9 cellular contexts compared by ENCODE assay signal in genomic region chr9:109817846-109818472, GRCh38. TPM values are rescaled to one million over a fixed set of nuclear protein-coding genes. Genes with fewer than 3 reads are reported as not detected.
DNase-seq lines count a peak whose midpoint lies in the region; ATAC-seq lines count a peak whose summit lies in the region.
"Had no signal": no experiment of that assay in that cellular context is flagged by ENCODE, and none has a peak within 500 bp of the region (broad histone marks: within the 10 kb centered on the region; RNA-seq: fewer than 3 reads in every experiment).

No MANE protein-coding gene starts in this region.

- H3K9me3 ChIP-seq in CD4-positive, CD25-positive, alpha-beta regulatory T cell (ENCODE audit: control insufficient read depth in 2 of 2, low read length in 2 of 2), result no peaks in the 10 kb centered on the region
- no peaks in the 10 kb centered on the region for H3K9me3 ChIP-seq in HUES64 (ENCODE audit: insufficient read depth, low read depth, low read length)

- WGBS in HUES64, result 4% methylated on average over 8 of the region's 9 CpGs

- peak in 2 of 3 donors; percentile 14 to 73 for DNase-seq in CD4-positive, CD25-positive, alpha-beta regulatory T cell
- peak; percentile 91 for DNase-seq in NCI-H82 (lab: John Stamatoyannopoulos, UW)
- peak; percentile 33 for DNase-seq in activated naive CD8-positive, alpha-beta T cell treated with anti-CD3 and anti-CD28 coated beads, Interleukin-2, amount 50 U/mL, for 24 hours
- DNase-seq in left cardiac atrium, result peak; percentile 78
- peak; percentile 68 for DNase-seq in retina

- ATAC-seq in CD4-positive, CD25-positive, alpha-beta regulatory T cell (ENCODE audit: low read depth in 2 of 2), result no peak
- peak; percentile 77 for ATAC-seq in GM19035 (IDR thresholded peaks at IDR 0.05; ENCODE audit: unreplicated experiment)
- peak; percentile 57 for ATAC-seq in activated naive CD8-positive, alpha-beta T cell treated with anti-CD3 and anti-CD28 coated beads, Interleukin-2, amount 50 U/mL, for 24 hours
- peak; percentile 82 to 86 for ATAC-seq in left cardiac atrium
- no peak for ATAC-seq in HG02798 (IDR thresholded peaks at IDR 0.05; ENCODE audit: poor library complexity, unreplicated experiment)

- H3K27ac Mint-ChIP-seq in CD4-positive, CD25-positive, alpha-beta regulatory T cell, result no peak overlapping the region
- no peak overlapping the region for H3K27ac Mint-ChIP-seq in activated naive CD8-positive, alpha-beta T cell treated with anti-CD3 and anti-CD28 coated beads, Interleukin-2, amount 50 U/mL, for 24 hours

- H3K27me3 ChIP-seq in CD4-positive, CD25-positive, alpha-beta regulatory T cell (ENCODE audit: control insufficient read depth, insufficient read depth, low read length), result peaks cover 14% of the 10 kb centered on the region
- no peaks in the 10 kb centered on the region for H3K27me3 ChIP-seq in HUES64 (ENCODE audit: insufficient read depth, low read length)

- peaks cover 0 to 2% (median 0%) of the 10 kb centered on the region in 7 donors for H3K9me3 Mint-ChIP-seq in CD4-positive, CD25-positive, alpha-beta regulatory T cell
- H3K9me3 Mint-ChIP-seq in activated naive CD8-positive, alpha-beta T cell treated with anti-CD3 and anti-CD28 coated beads, Interleukin-2, amount 50 U/mL, for 24 hours, result no peaks in the 10 kb centered on the region

- H3K36me3 ChIP-seq in CD4-positive, CD25-positive, alpha-beta regulatory T cell (ENCODE audit: control insufficient read depth, insufficient read depth, low read length), result no peaks in the 10 kb centered on the region
- no peaks in the 10 kb centered on the region for H3K36me3 ChIP-seq in HUES64 (ENCODE audit: insufficient read depth, low read length)

- H3K4me1 Mint-ChIP-seq in CD4-positive, CD25-positive, alpha-beta regulatory T cell, result no peaks in the 10 kb centered on the region
- H3K4me1 Mint-ChIP-seq in activated naive CD8-positive, alpha-beta T cell treated with anti-CD3 and anti-CD28 coated beads, Interleukin-2, amount 50 U/mL, for 24 hours, result no peaks in the 10 kb centered on the region

- peak overlapping the region; percentile 4; the same call in 1 of the 2 replicates for H3K9ac ChIP-seq in HUES64 (ENCODE audit: low read depth, low read length)

- H3K36me3 Mint-ChIP-seq in CD4-positive, CD25-positive, alpha-beta regulatory T cell, result no peaks in the 10 kb centered on the region
- no peaks in the 10 kb centered on the region for H3K36me3 Mint-ChIP-seq in activated naive CD8-positive, alpha-beta T cell treated with anti-CD3 and anti-CD28 coated beads, Interleukin-2, amount 50 U/mL, for 24 hours (ENCODE audit: low read depth)

- no peak overlapping the region for H3K27ac ChIP-seq in CD4-positive, CD25-positive, alpha-beta regulatory T cell (ENCODE audit: insufficient read depth, low read length, poor library complexity, severe bottlenecking)
- H3K27ac ChIP-seq in HUES64 (ENCODE audit: low read depth, low read length), result no peak overlapping the region

- no peak overlapping the region for H3K4me3 Mint-ChIP-seq in CD4-positive, CD25-positive, alpha-beta regulatory T cell
- no peak overlapping the region for H3K4me3 Mint-ChIP-seq in activated naive CD8-positive, alpha-beta T cell treated with anti-CD3 and anti-CD28 coated beads, Interleukin-2, amount 50 U/mL, for 24 hours

- no peaks in the 10 kb centered on the region for H3K4me1 ChIP-seq in CD4-positive, CD25-positive, alpha-beta regulatory T cell (ENCODE audit: control insufficient read depth, insufficient read depth, low read length, poor library complexity, severe bottlenecking)
- H3K4me1 ChIP-seq in HUES64 (ENCODE audit: insufficient read depth, low read length), result peaks cover 25% of the 10 kb centered on the region

- no peak overlapping the region for H3K4me3 ChIP-seq in CD4-positive, CD25-positive, alpha-beta regulatory T cell (ENCODE audit: low read depth, low read length)
- H3K4me3 ChIP-seq in HUES64 (ENCODE audit: low read length), result no peak overlapping the region

- H3K27me3 Mint-ChIP-seq in CD4-positive, CD25-positive, alpha-beta regulatory T cell, result no peaks in the 10 kb centered on the region
- peaks cover 8% of the 10 kb centered on the region for H3K27me3 Mint-ChIP-seq in activated naive CD8-positive, alpha-beta T cell treated with anti-CD3 and anti-CD28 coated beads, Interleukin-2, amount 50 U/mL, for 24 hours

- intact Hi-C loops in left cardiac atrium (cut with DNase I), result no loop called here

RNA-seq across cellular contexts. Expression of gene PALM2AKAP2, which starts 38.0 kb away (rescaled TPM):
- 0.62 TPM for total RNA-seq in CD4-positive, CD25-positive, alpha-beta regulatory T cell
- under 1 TPM in 2 of 4 donors, not detected in 2; 0.09 to 0.11 TPM for polyA plus RNA-seq in CD4-positive, CD25-positive, alpha-beta regulatory T cell
- polyA plus RNA-seq in HUES64 (2013, experiment 1 of 2), result 4.3 TPM
- polyA plus RNA-seq in HUES64 (2013, experiment 2 of 2), result 6.6 TPM
- 100 to 1,000 TPM in 1 of 2 donors, 10 to 100 TPM in 1; 97.6 to 102 TPM for total RNA-seq in left cardiac atrium
- total RNA-seq: T-helper 2 cell treated with Interferon-gamma antibody and Interleukin-4, amounts not matched to agents 100 ng/mL and 5 ng/mL, for 36 hours had no signal

Comparison
In these comparisons a context has a peak if more than half of its experiments do, and no peak if none do; other contexts are left out.
1. ATAC-seq: peak in GM19035 (single experiment), activated naive CD8-positive, alpha-beta T cell treated with anti-CD3 and anti-CD28 coated beads, Interleukin-2, amount 50 U/mL, for 24 hours (single experiment) and left cardiac atrium (2 of 2); none in CD4-positive, CD25-positive, alpha-beta regulatory T cell (0 of 2) and HG02798 (single experiment).
2. DNase-seq: peak in every context shown above with its lines; median percentile 91 in NCI-H82; 78 in left cardiac atrium; 68 in retina; 44 in CD4-positive, CD25-positive, alpha-beta regulatory T cell; 33 in activated naive CD8-positive, alpha-beta T cell treated with anti-CD3 and anti-CD28 coated beads, Interleukin-2, amount 50 U/mL, for 24 hours.
3. RNA of gene PALM2AKAP2, which starts 38.0 kb away (total RNA-seq): 97.6 to 102 TPM in left cardiac atrium; 0.62 TPM in CD4-positive, CD25-positive, alpha-beta regulatory T cell (single experiment); every median in the first group is over 10 times any median in the second.